8 cellular contexts compared by ENCODE assay signal in the genomic region with DNA sequence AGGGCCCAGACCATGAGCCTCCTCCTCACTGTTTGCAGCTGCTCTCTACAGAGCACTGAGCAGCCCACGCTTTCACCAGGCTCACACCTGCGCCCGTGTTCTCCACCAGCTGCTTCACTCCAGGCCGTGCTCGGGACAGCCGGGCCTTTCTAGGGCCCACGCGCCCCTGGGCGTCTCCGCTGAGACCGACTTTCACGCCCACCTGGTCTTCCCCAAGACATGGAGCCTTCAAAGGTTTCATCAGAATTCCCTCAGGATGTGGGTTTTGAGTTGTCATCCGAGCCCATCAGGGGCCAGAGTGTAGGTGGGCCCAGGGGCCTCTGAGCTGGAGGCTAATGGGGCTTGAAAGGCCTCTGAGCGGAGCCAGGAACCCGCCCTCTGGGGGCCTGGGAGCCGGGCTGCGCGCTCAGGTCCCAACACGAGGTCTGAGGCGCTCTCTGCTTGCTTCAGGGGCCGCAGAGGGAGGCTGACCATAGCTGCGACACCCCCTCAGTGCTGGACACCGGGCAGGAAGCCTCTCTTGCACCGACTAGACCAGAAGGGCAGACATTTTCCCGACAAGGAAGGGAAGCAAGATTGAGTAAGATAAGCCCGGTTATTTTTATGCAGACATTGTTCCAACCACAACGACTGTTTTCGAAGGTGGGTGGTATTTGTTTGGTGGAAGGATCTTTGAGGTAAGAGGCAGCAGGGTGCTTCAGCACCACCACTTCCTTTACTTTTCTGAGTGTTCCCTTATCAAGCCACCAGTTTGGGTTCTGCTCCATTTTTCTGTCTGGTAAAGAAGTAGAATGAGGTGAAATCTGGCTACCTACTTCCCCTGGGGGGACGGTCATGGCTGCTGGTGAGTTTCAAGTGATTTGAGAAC.
DNase-seq lines count a peak whose midpoint lies in the region; ATAC-seq, FAIRE-seq and TF ChIP-seq lines count a peak whose summit lies in the region.

No MANE protein-coding gene starts in this region.

- ATAC-seq in GM18519 (IDR thresholded peaks at IDR 0.05; ENCODE audit: low FRiP score, unreplicated experiment), result peak; percentile 47
- peak; percentile 69 for ATAC-seq in HG02840 (IDR thresholded peaks at IDR 0.05; ENCODE audit: low FRiP score, unreplicated experiment)
- ATAC-seq in T-helper 17 cell, result peak; percentile 83
- peak; percentile 47 for ATAC-seq in K562
- no peak for ATAC-seq in omental fat pad (ENCODE audit: low FRiP score)

- peaks cover 0 to 5% of the 10 kb centered on the region in 2 experiments; a peak in 1 of 5 replicates for H3K27me3 ChIP-seq in K562 (ENCODE audit: control insufficient read depth in 2 of 2, insufficient read depth in 2 of 2, low read length in 2 of 2)

- H3K4me3 Mint-ChIP-seq in T-helper 17 cell, result peak overlapping the region; percentile 75

- no peaks in the 10 kb centered on the region for H3K36me3 ChIP-seq in K562 (ENCODE audit: control insufficient read depth, insufficient read depth, low read length)

- in situ Hi-C loops in K562 (cut with MboI), result no loop called here

- intact Hi-C loops in K562 (cut with micrococcal nuclease), result loop anchor here (10.0 kb wide), 1 partner anchor 317 kb away; no protein-coding TSS in a partner anchor

- H2AFZ ChIP-seq in K562 (ENCODE audit: low read depth, low read length), result peak overlapping the region; percentile 72

- H3K27me3 Mint-ChIP-seq in T-helper 17 cell, result no peaks in the 10 kb centered on the region

- H3K27ac Mint-ChIP-seq in T-helper 17 cell, result peak overlapping the region; percentile 93

- no peak for TF ChIP-seq EP300 in K562 (IDR thresholded peaks at IDR 0.05; ENCODE audit: low read length)

- CTCF ChIA-PET in K562 (lab: Yijun Ruan, JAX; ENCODE audit: low intra/inter-chr PET ratio) (interaction anchor here (0.7 kb wide), 1 partner anchor 63 kb away, joined by 3 read pairs; no protein-coding TSS in a partner anchor), HEK293T (lab: Yijun Ruan, JAX) (interaction anchor here (0.6 kb wide), 1 partner anchor 31 kb away, joined by 3 read pairs; no protein-coding TSS in a partner anchor)

- H3K27ac ChIP-seq in K562 (ENCODE audit: extremely low read depth, low read depth, low read length), result no peak overlapping the region

- FAIRE-seq in K562 (lab: Jason Lieb, UNC), result no peak

- BruUV-seq in K562 (replicated peaks; lab: Mats Ljungman, UMichigan), result no TSS peak

- H3K9ac ChIP-seq in K562 (ENCODE audit: insufficient read depth in 1 of 2, low read depth in 2 of 2, low read length in 2 of 2), result no peak overlapping the region

- TF ChIP-seq RAD21 in K562 (CRISPR knock-in tag; conservative IDR thresholded peaks at IDR 0.05 in 1 of 2, IDR thresholded peaks at IDR 0.05 in 1 of 2), result no peak

- H3K4me3 ChIP-seq in K562, result no peak overlapping the region

- H3K4me2 ChIP-seq in K562 (ENCODE audit: insufficient read depth, low read length), result peak overlapping the region; percentile 5; the same call in 1 of the 2 replicates

- 34% methylated on average over 17 of the region's 29 CpGs for WGBS in K562 (ENCODE audit: insufficient coverage, low coverage, missing lambda C conversion rate)

- H3K4me1 ChIP-seq in K562 (replicated peaks in 1 of 2; ENCODE audit: control insufficient read depth in 2 of 2, insufficient read depth in 2 of 2, low read length in 2 of 2), result peaks cover 5 to 8% of the 10 kb centered on the region in 2 experiments; a peak in 4 of 5 replicates

- H3K4me1 Mint-ChIP-seq in T-helper 17 cell, result peaks cover 42% of the 10 kb centered on the region

- DNase-seq in T-helper 17 cell, result peak in 1 of 3 donors; percentile 14
- DNase-seq in K562 (ENCODE audit: extremely low read depth in 1 of 4, low spot score in 3 of 4), result no peak
- peak; percentile 10 to 22 for DNase-seq in stimulated activated CD8-positive, alpha-beta memory T cell treated with anti-CD3 and anti-CD28 coated beads, Interleukin-2, amount 100 ng/mL, for 1 hour (ENCODE audit: low read depth in 2 of 2)
- DNase-seq in omental fat pad (ENCODE audit: low spot score), result no peak
- no peak for DNase-seq in NCI-H446 (lab: John Stamatoyannopoulos, UW)
- no peak for DNase-seq in HEK293T (ENCODE audit: extremely low spot score)

- H3K9me3 ChIP-seq in T-helper 17 cell (ENCODE audit: control insufficient read depth, low read length, poor library complexity, severe bottlenecking) (no peaks in the 10 kb centered on the region), K562 (replicated peaks; ENCODE audit: control insufficient read depth, insufficient read depth, low read depth, low read length) (no peaks in the 10 kb centered on the region)

- POLR2A ChIA-PET in K562 (lab: Yijun Ruan, JAX) (interaction anchor here (0.6 kb wide), 1 partner anchor 782 kb away, joined by 3 read pairs; no protein-coding TSS in a partner anchor), HEK293T (lab: Yijun Ruan, JAX) (interaction anchor here (1.6 kb wide), 1 partner anchor 124 kb away, joined by 4 read pairs; no protein-coding TSS in a partner anchor)

- no peaks in the 10 kb centered on the region for H4K20me1 ChIP-seq in K562 (replicated peaks; ENCODE audit: control insufficient read depth, insufficient read depth, low read length)

- no peaks in the 10 kb centered on the region for H3K9me1 ChIP-seq in K562 (ENCODE audit: control insufficient read depth, insufficient read depth, low read length)

- no peaks in the 10 kb centered on the region for H3K36me3 Mint-ChIP-seq in T-helper 17 cell (ENCODE audit: low read depth)

- H3K79me2 ChIP-seq in K562 (ENCODE audit: control insufficient read depth, insufficient read depth, low read length), result no peaks in the 10 kb centered on the region

- no peak for TF ChIP-seq POLR2A in K562 (conservative IDR thresholded peaks at IDR 0.05)

- TF ChIP-seq CTCF in K562 (IDR thresholded peaks at IDR 0.05 in 2 of 3, conservative IDR thresholded peaks at IDR 0.05 in 1 of 3; ENCODE audit: insufficient read depth in 2 of 3, low read depth in 1 of 3, low read length in 3 of 3), result no peak
- TF ChIP-seq CTCF in omental fat pad (IDR thresholded peaks at IDR 0.05), result no peak

TF ChIP-seq in K562, 482 proteins besides CTCF, POLR2A, EP300 and RAD21 (continues in another document):
- TF ChIP-seq, protein P1, sequence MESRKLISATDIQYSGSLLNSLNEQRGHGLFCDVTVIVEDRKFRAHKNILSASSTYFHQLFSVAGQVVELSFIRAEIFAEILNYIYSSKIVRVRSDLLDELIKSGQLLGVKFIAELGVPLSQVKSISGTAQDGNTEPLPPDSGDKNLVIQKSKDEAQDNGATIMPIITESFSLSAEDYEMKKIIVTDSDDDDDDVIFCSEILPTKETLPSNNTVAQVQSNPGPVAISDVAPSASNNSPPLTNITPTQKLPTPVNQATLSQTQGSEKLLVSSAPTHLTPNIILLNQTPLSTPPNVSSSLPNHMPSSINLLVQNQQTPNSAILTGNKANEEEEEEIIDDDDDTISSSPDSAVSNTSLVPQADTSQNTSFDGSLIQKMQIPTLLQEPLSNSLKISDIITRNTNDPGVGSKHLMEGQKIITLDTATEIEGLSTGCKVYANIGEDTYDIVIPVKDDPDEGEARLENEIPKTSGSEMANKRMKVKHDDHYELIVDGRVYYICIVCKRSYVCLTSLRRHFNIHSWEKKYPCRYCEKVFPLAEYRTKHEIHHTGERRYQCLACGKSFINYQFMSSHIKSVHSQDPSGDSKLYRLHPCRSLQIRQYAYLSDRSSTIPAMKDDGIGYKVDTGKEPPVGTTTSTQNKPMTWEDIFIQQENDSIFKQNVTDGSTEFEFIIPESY (CRISPR knock-in tag; IDR thresholded peaks at IDR 0.05), result peak; percentile 81

TF ChIP-seq in HEK293T, 16 proteins besides CTCF, POLR2A, EP300 and RAD21:
- TF ChIP-seq ARNT (IDR thresholded peaks at IDR 0.05) (no peak), L3MBTL2 (conservative IDR thresholded peaks at IDR 0.05) (no peak), BHLHE40 (IDR thresholded peaks at IDR 0.05; ENCODE audit: borderline replicate concordance) (no peak), LEF1 (IDR thresholded peaks at IDR 0.05; ENCODE audit: borderline replicate concordance) (no peak), NFRKB (IDR thresholded peaks at IDR 0.05) (no peak), CTBP1 (IDR thresholded peaks at IDR 0.05; ENCODE audit: borderline replicate concordance) (no peak), ZNF384 (IDR thresholded peaks at IDR 0.05) (no peak), FOXK2 (IDR thresholded peaks at IDR 0.05) (no peak), SUZ12 (IDR thresholded peaks at IDR 0.05) (no peak)
- TF ChIP-seq, protein P2, sequence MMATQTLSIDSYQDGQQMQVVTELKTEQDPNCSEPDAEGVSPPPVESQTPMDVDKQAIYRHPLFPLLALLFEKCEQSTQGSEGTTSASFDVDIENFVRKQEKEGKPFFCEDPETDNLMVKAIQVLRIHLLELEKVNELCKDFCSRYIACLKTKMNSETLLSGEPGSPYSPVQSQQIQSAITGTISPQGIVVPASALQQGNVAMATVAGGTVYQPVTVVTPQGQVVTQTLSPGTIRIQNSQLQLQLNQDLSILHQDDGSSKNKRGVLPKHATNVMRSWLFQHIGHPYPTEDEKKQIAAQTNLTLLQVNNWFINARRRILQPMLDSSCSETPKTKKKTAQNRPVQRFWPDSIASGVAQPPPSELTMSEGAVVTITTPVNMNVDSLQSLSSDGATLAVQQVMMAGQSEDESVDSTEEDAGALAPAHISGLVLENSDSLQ (IDR thresholded peaks at IDR 0.05), result no peak
TF ChIP-seq in HEK293T: peak in this region for 0.

Comparison
In these comparisons a context has a peak if more than half of its experiments do, and no peak if none do; other contexts are left out.
1. DNase-seq: peak in stimulated activated CD8-positive, alpha-beta memory T cell treated with anti-CD3 and anti-CD28 coated beads, Interleukin-2, amount 100 ng/mL, for 1 hour (2 of 2); none in K562 (0 of 4), omental fat pad (single experiment), NCI-H446 (0 of 2) and HEK293T (single experiment).